ENCODE assay signal across 8 cellular contexts in the genomic region with DNA sequence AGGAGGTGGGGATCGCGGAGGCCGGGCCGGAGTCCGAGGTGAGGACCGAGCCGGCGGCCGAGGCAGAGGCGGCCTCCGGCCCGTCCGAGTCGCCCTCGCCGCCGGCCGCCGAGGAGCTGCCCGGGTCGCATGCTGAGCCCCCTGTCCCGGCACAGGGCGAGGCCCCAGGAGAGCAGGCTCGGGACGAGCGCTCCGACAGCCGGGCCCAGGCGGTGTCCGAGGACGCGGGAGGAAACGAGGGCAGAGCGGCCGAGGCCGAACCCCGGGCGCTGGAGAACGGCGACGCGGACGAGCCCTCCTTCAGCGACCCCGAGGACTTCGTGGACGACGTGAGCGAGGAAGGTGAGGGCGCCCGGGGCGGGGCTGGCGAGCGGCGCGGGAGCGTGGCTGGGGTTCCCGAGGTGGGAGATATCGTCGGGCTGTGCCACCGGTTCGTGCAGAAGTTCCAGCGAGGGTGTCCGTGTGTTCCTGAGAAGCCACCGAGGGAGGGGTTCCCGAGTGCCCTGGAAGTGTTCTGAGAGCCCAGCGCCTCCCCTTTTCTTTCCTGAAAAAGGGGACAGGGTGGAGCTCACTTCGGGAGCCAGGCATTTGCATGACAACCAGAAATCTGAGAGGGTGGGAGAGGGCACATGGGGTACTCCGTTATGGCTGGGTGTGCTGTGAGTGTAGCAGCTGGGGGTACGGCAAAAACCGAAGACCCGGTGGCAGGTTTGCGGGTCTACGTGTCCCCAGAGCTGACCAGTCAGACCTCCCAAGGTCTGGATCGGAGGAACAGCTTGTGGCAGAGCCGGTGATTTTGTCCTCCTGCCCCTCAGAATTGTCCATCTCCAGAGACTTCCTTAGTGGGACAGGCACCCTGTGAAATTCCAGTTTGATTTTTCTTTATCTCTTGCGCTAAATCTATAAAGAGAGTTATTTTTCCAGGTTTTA. TPM values are rescaled to one million over a fixed set of nuclear protein-coding genes. Genes with fewer than 3 reads are reported as not detected.
A peak's percentile ranks its signal among the peaks of the same experiment; 100 is the strongest.
DNase-seq lines count a peak whose midpoint lies in the region; ATAC-seq lines count a peak whose summit lies in the region.

No MANE protein-coding gene starts in this region.

- H3K4me3 Mint-ChIP-seq in activated T-helper 1 cell treated with anti-CD3 and anti-CD28 coated beads, Interleukin-12 subunit alpha, Interleukin-12 subunit beta, Interleukin-2, Interleukin-4 antibody, amounts not matched to agents 30 ng/mL and 10 ng/mL and 1 ng/mL, durations not matched to agents 14 hours and 24 hours and 36 hours = peak overlapping the region; percentile 89

- H3K4me3 ChIP-seq in ACC112 (ENCODE audit: low read depth, low read length) (peak overlapping the region; percentile 99), HUES6 (ENCODE audit: low read depth, low read length) (peak overlapping the region; percentile 83), skeletal muscle satellite cell (ENCODE audit: low read length) (peak overlapping the region; percentile 98)

- H3K4me1 ChIP-seq in ACC112 (ENCODE audit: control insufficient read depth, insufficient read depth, low read length, unreplicated experiment) (peaks cover 15% of the 10 kb centered on the region), HUES6 (ENCODE audit: control insufficient read depth, insufficient read depth, low read length) (peaks cover 9% of the 10 kb centered on the region; the same call in 1 of the 2 replicates), skeletal muscle satellite cell (ENCODE audit: control insufficient read depth, insufficient read depth, low read length) (peaks cover 22% of the 10 kb centered on the region)

- peaks cover 30% of the 10 kb centered on the region for H3K4me1 Mint-ChIP-seq in activated T-helper 1 cell treated with anti-CD3 and anti-CD28 coated beads, Interleukin-12 subunit alpha, Interleukin-12 subunit beta, Interleukin-2, Interleukin-4 antibody, amounts not matched to agents 30 ng/mL and 10 ng/mL and 1 ng/mL, durations not matched to agents 14 hours and 24 hours and 36 hours (ENCODE audit: low read depth)

- no peak overlapping the region for H2AFZ ChIP-seq in ACC112 (ENCODE audit: low read length, unreplicated experiment)

- intact Hi-C loops in activated T-helper 1 cell treated with anti-CD3 and anti-CD28 coated beads, Interleukin-12 subunit alpha, Interleukin-12 subunit beta, Interleukin-2, Interleukin-4 antibody, amounts not matched to agents 30 ng/mL and 10 ng/mL and 1 ng/mL, durations not matched to agents 14 hours and 24 hours and 36 hours (cut with micrococcal nuclease) = loop anchor here (10.0 kb wide), 1 partner anchor 411 kb away; no protein-coding TSS in a partner anchor
- intact Hi-C loops in left ventricle myocardium superior (cut with micrococcal nuclease) = no loop called here

- ATAC-seq in GM19043 (IDR thresholded peaks at IDR 0.05; ENCODE audit: low read depth, unreplicated experiment) (peak; percentile 7), left ventricle myocardium superior (no peak)

- H3K36me3 Mint-ChIP-seq in activated T-helper 1 cell treated with anti-CD3 and anti-CD28 coated beads, Interleukin-12 subunit alpha, Interleukin-12 subunit beta, Interleukin-2, Interleukin-4 antibody, amounts not matched to agents 30 ng/mL and 10 ng/mL and 1 ng/mL, durations not matched to agents 14 hours and 24 hours and 36 hours (ENCODE audit: low read depth) = peaks cover 25% of the 10 kb centered on the region

- H3K27me3 Mint-ChIP-seq in activated T-helper 1 cell treated with anti-CD3 and anti-CD28 coated beads, Interleukin-12 subunit alpha, Interleukin-12 subunit beta, Interleukin-2, Interleukin-4 antibody, amounts not matched to agents 30 ng/mL and 10 ng/mL and 1 ng/mL, durations not matched to agents 14 hours and 24 hours and 36 hours (ENCODE audit: insufficient read depth) = no peaks in the 10 kb centered on the region

- peak overlapping the region; percentile 99 for H3K9ac ChIP-seq in HUES6 (ENCODE audit: low read length)
- peak overlapping the region; percentile 98 for H3K9ac ChIP-seq in skeletal muscle satellite cell (ENCODE audit: low read depth, low read length)

- DNase-seq in activated T-helper 1 cell treated with anti-CD3 and anti-CD28 coated beads, Interleukin-12 subunit alpha, Interleukin-12 subunit beta, Interleukin-2, Interleukin-4 antibody, amounts not matched to agents 30 ng/mL and 10 ng/mL and 1 ng/mL, durations not matched to agents 14 hours and 24 hours and 36 hours (ENCODE audit: low spot score) = no peak
- DNase-seq in left ventricle myocardium superior (peak; percentile 39), HPDE6-E6E7 (ENCODE audit: extremely low spot score) (no peak)
- DNase-seq in effector CD8-positive, alpha-beta T cell (lab: John Stamatoyannopoulos, UW) = no peak

- H3K79me2 ChIP-seq in ACC112 (ENCODE audit: control insufficient read depth, insufficient read depth, low read length, unreplicated experiment) = peaks cover 72% of the 10 kb centered on the region

- H3K27ac ChIP-seq in ACC112 (ENCODE audit: low read depth, low read length) (peak overlapping the region; percentile 98), HUES6 (ENCODE audit: low read depth, low read length) (peak overlapping the region; percentile 91)

- no peaks in the 10 kb centered on the region for H3K9me3 Mint-ChIP-seq in activated T-helper 1 cell treated with anti-CD3 and anti-CD28 coated beads, Interleukin-12 subunit alpha, Interleukin-12 subunit beta, Interleukin-2, Interleukin-4 antibody, amounts not matched to agents 30 ng/mL and 10 ng/mL and 1 ng/mL, durations not matched to agents 14 hours and 24 hours and 36 hours

- peak overlapping the region; percentile 80 for H3K27ac Mint-ChIP-seq in activated T-helper 1 cell treated with anti-CD3 and anti-CD28 coated beads, Interleukin-12 subunit alpha, Interleukin-12 subunit beta, Interleukin-2, Interleukin-4 antibody, amounts not matched to agents 30 ng/mL and 10 ng/mL and 1 ng/mL, durations not matched to agents 14 hours and 24 hours and 36 hours

- H3K36me3 ChIP-seq in ACC112 (ENCODE audit: insufficient read depth, low read length) (peaks cover 9% of the 10 kb centered on the region), HUES6 (ENCODE audit: control insufficient read depth, insufficient read depth, low read length) (peaks cover 42% of the 10 kb centered on the region), skeletal muscle satellite cell (ENCODE audit: insufficient read depth, low read length) (peaks cover 39% of the 10 kb centered on the region)

- no peaks in the 10 kb centered on the region for H3K27me3 ChIP-seq in ACC112 (ENCODE audit: insufficient read depth, low read length)
- no peaks in the 10 kb centered on the region for H3K27me3 ChIP-seq in HUES6 (ENCODE audit: control insufficient read depth, insufficient read depth, low read length)
- no peaks in the 10 kb centered on the region for H3K27me3 ChIP-seq in skeletal muscle satellite cell (ENCODE audit: control insufficient read depth, insufficient read depth, low read length)

- H3K9me3 ChIP-seq in HUES6 (ENCODE audit: control insufficient read depth, insufficient read depth, low read depth, low read length) (no peaks in the 10 kb centered on the region), skeletal muscle satellite cell (replicated peaks; ENCODE audit: low read length) (no peaks in the 10 kb centered on the region)

- H3K4me2 ChIP-seq in skeletal muscle satellite cell (ENCODE audit: low read length) = peak overlapping the region; percentile 88

RNA-seq across cellular contexts. Expression of gene EIF3B, which starts 0.7 kb away (rescaled TPM):
- 269 and 270 TPM in 2 replicates for total RNA-seq in activated T-helper 1 cell treated with anti-CD3 and anti-CD28 coated beads, Interleukin-12 subunit alpha, Interleukin-12 subunit beta, Interleukin-2, Interleukin-4 antibody, amounts not matched to agents 30 ng/mL and 10 ng/mL and 1 ng/mL, durations not matched to agents 14 hours and 24 hours and 36 hours
- 79.0 TPM for total RNA-seq in left ventricle myocardium superior
- 225 and 233 TPM in 2 replicates for total RNA-seq in skeletal muscle satellite cell (2012; rRNA removed)

RNA-seq across cellular contexts. Expression of gene SNX8, which starts 41.1 kb away (rescaled TPM):
- total RNA-seq in activated T-helper 1 cell treated with anti-CD3 and anti-CD28 coated beads, Interleukin-12 subunit alpha, Interleukin-12 subunit beta, Interleukin-2, Interleukin-4 antibody, amounts not matched to agents 30 ng/mL and 10 ng/mL and 1 ng/mL, durations not matched to agents 14 hours and 24 hours and 36 hours = 40.8 and 41.8 TPM in 2 replicates
- 16.7 TPM for total RNA-seq in left ventricle myocardium superior
- total RNA-seq in skeletal muscle satellite cell (2012; rRNA removed) = 18.5 and 20.8 TPM in 2 replicates

RNA-seq across cellular contexts. Expression of gene CHST12, which starts 48.1 kb away (rescaled TPM):
- total RNA-seq in activated T-helper 1 cell treated with anti-CD3 and anti-CD28 coated beads, Interleukin-12 subunit alpha, Interleukin-12 subunit beta, Interleukin-2, Interleukin-4 antibody, amounts not matched to agents 30 ng/mL and 10 ng/mL and 1 ng/mL, durations not matched to agents 14 hours and 24 hours and 36 hours = 9.9 and 10.6 TPM in 2 replicates
- 15.1 TPM for total RNA-seq in left ventricle myocardium superior
- 2.0 and 6.3 TPM in 2 replicates for total RNA-seq in skeletal muscle satellite cell (2012; rRNA removed)
